ENCODE assay signal across 8 cellular contexts in genomic region chr7:66076459-66077329, GRCh38.
DNase-seq lines count a peak whose midpoint lies in the region; ATAC-seq and TF ChIP-seq lines count a peak whose summit lies in the region.

No MANE protein-coding gene starts in this region.

- DNase-seq in SKM-1 treated with dmso at 0.1 percent for 144 hours (lab: John Stamatoyannopoulos, UW; ENCODE audit: unreplicated experiment) (peak; percentile 30), SKM-1 (lab: John Stamatoyannopoulos, UW; ENCODE audit: unreplicated experiment) (no peak), pons (ENCODE audit: low spot score) (no peak), NCI-H226 (no peak)

- H3K4me1 ChIP-seq in iPS-15b (ENCODE audit: control insufficient read depth, insufficient read depth, low read length) = peaks cover 2% of the 10 kb centered on the region
- peaks cover 12% of the 10 kb centered on the region for H3K4me1 ChIP-seq in stomach smooth muscle (ENCODE audit: control insufficient read depth, insufficient read depth, low read length)

- H3K4me3 ChIP-seq in WI38 (ENCODE audit: low read depth, low read length) (peak overlapping the region; percentile 79), iPS-15b (ENCODE audit: low read depth, low read length) (peak overlapping the region; percentile 92), stomach smooth muscle (ENCODE audit: low read length in 2 of 2) (peak overlapping the region; percentile 73 to 91)

- H3K9ac ChIP-seq in iPS-15b (ENCODE audit: low read depth, low read length) (no peak overlapping the region), stomach smooth muscle (ENCODE audit: low read length in 2 of 2) (peak overlapping the region; percentile 57 to 81)

- no peak for TF ChIP-seq CTCF in WI38 (IDR thresholded peaks at IDR 0.05; ENCODE audit: low read depth, low read length)

- no peaks in the 10 kb centered on the region for H3K9me3 ChIP-seq in iPS-15b (ENCODE audit: control insufficient read depth, insufficient read depth, low read length)
- H3K9me3 ChIP-seq in stomach smooth muscle (ENCODE audit: control insufficient read depth in 2 of 2, low read length in 2 of 2) = no peaks in the 10 kb centered on the region

- peaks cover 2% of the 10 kb centered on the region for H3K27me3 ChIP-seq in iPS-15b (ENCODE audit: control insufficient read depth, insufficient read depth, low read length)
- H3K27me3 ChIP-seq in stomach smooth muscle (ENCODE audit: control insufficient read depth in 1 of 2, insufficient read depth in 2 of 2, low read length in 2 of 2) = no peaks in the 10 kb centered on the region

- no peak for ATAC-seq in HG02973 (IDR thresholded peaks at IDR 0.05; ENCODE audit: unreplicated experiment)

- no peaks in the 10 kb centered on the region for H3K36me3 ChIP-seq in iPS-15b (ENCODE audit: control insufficient read depth, insufficient read depth, low read length)
- H3K36me3 ChIP-seq in stomach smooth muscle (ENCODE audit: control insufficient read depth in 2 of 2, insufficient read depth in 2 of 2, low read length in 2 of 2) = no peaks in the 10 kb centered on the region

- no peak overlapping the region for H3K27ac ChIP-seq in stomach smooth muscle (ENCODE audit: low read length)
